ENCODE assay signal across 8 cellular contexts in genomic region chr17:31937926-31938641, GRCh38. TPM values are rescaled to one million over a fixed set of nuclear protein-coding genes. Genes with fewer than 3 reads are reported as not detected.
DNase-seq lines count a peak whose midpoint lies in the region; ATAC-seq and TF ChIP-seq lines count a peak whose summit lies in the region.
"Not testable (repeated sequence)": the region's sequence is repeated elsewhere in the genome, so short reads cannot be mapped to it uniquely, and the experiment has no call there.

No MANE protein-coding gene starts in this region.

- not testable (repeated sequence) for BruUV-seq in PC-3 (replicated peaks; lab: Mats Ljungman, UMichigan)

- H3K27me3 ChIP-seq in PC-3 (ENCODE audit: low read length); duodenal mucosa (ENCODE audit: control insufficient read depth in 1 of 2, insufficient read depth in 2 of 2, low read length in 2 of 2): not testable (repeated sequence)

- not testable (repeated sequence) for H2AFZ ChIP-seq in PC-3 (ENCODE audit: low read length)

- POLR2A ChIA-PET in PC-3 (lab: Charles Lee; ENCODE audit: unreplicated experiment), result not testable (repeated sequence)

- H3K27ac ChIP-seq in PC-3 (ENCODE audit: low read length); duodenal mucosa (ENCODE audit: low read depth, low read length): not testable (repeated sequence)

- H3K9me3 Mint-ChIP-seq in CD14-positive monocyte; HFFc6; activated T-helper 1 cell treated with anti-CD3 and anti-CD28 coated beads, Interleukin-12 subunit alpha, Interleukin-12 subunit beta, Interleukin-2, Interleukin-4 antibody, amounts not matched to agents 30 ng/mL and 10 ng/mL and 1 ng/mL, durations not matched to agents 14 hours and 24 hours and 36 hours; nephron progenitor cell; stimulated activated naive CD8-positive, alpha-beta T cell treated with anti-CD3 and anti-CD28 coated beads, Interleukin-15, Interleukin-2, amounts not matched to agents 100 ng/mL and 50 ng/mL, for 24 hours: not testable (repeated sequence)

- H3K9me2 ChIP-seq in PC-3 (replicated peaks; ENCODE audit: low read length), result not testable (repeated sequence)

- H3K79me2 ChIP-seq in PC-3 (ENCODE audit: low read length), result peaks cover 38% of the 10 kb centered on the region

- CTCF ChIA-PET in PC-3 (lab: Charles Lee), result not testable (repeated sequence)

- peak overlapping the region in 2 of 7 donors; percentile 15 to 22 for H3K27ac Mint-ChIP-seq in CD14-positive monocyte
- peak overlapping the region; percentile 65 for H3K27ac Mint-ChIP-seq in HFFc6
- peak overlapping the region; percentile 55 for H3K27ac Mint-ChIP-seq in activated T-helper 1 cell treated with anti-CD3 and anti-CD28 coated beads, Interleukin-12 subunit alpha, Interleukin-12 subunit beta, Interleukin-2, Interleukin-4 antibody, amounts not matched to agents 30 ng/mL and 10 ng/mL and 1 ng/mL, durations not matched to agents 14 hours and 24 hours and 36 hours
- H3K27ac Mint-ChIP-seq in nephron progenitor cell, result peak overlapping the region; percentile 21
- H3K27ac Mint-ChIP-seq in stimulated activated naive CD8-positive, alpha-beta T cell treated with anti-CD3 and anti-CD28 coated beads, Interleukin-15, Interleukin-2, amounts not matched to agents 100 ng/mL and 50 ng/mL, for 24 hours, result peak overlapping the region; percentile 67

- H3K9ac ChIP-seq in PC-3 (ENCODE audit: low read length), result peak overlapping the region; percentile 51
- peak overlapping the region in 1 of 2 donors; percentile 43 for H3K9ac ChIP-seq in duodenal mucosa (ENCODE audit: low read depth in 1 of 2, low read length in 2 of 2)

- H3K36me3 ChIP-seq in PC-3 (ENCODE audit: low read depth, low read length); duodenal mucosa (ENCODE audit: control insufficient read depth in 1 of 2, insufficient read depth in 2 of 2, low read length in 2 of 2): not testable (repeated sequence)

- H3K4me1 Mint-ChIP-seq in CD14-positive monocyte (peaks cover 16% of the 10 kb centered on the region), HFFc6 (ENCODE audit: low read depth) (peaks cover 11% of the 10 kb centered on the region), nephron progenitor cell (peaks cover 15% of the 10 kb centered on the region)
- peaks cover 12% of the 10 kb centered on the region for H3K4me1 Mint-ChIP-seq in activated T-helper 1 cell treated with anti-CD3 and anti-CD28 coated beads, Interleukin-12 subunit alpha, Interleukin-12 subunit beta, Interleukin-2, Interleukin-4 antibody, amounts not matched to agents 30 ng/mL and 10 ng/mL and 1 ng/mL, durations not matched to agents 14 hours and 24 hours and 36 hours (ENCODE audit: low read depth)
- peaks cover 25% of the 10 kb centered on the region for H3K4me1 Mint-ChIP-seq in stimulated activated naive CD8-positive, alpha-beta T cell treated with anti-CD3 and anti-CD28 coated beads, Interleukin-15, Interleukin-2, amounts not matched to agents 100 ng/mL and 50 ng/mL, for 24 hours (ENCODE audit: low read depth)

- not testable (repeated sequence) for H3F3A ChIP-seq in PC-3 (ENCODE audit: low read length, unreplicated experiment)

- H3K27me3 Mint-ChIP-seq in CD14-positive monocyte (ENCODE audit: low read depth in 3 of 3); HFFc6 (ENCODE audit: insufficient read depth); activated T-helper 1 cell treated with anti-CD3 and anti-CD28 coated beads, Interleukin-12 subunit alpha, Interleukin-12 subunit beta, Interleukin-2, Interleukin-4 antibody, amounts not matched to agents 30 ng/mL and 10 ng/mL and 1 ng/mL, durations not matched to agents 14 hours and 24 hours and 36 hours (ENCODE audit: insufficient read depth); nephron progenitor cell (ENCODE audit: low read depth, poor library complexity); stimulated activated naive CD8-positive, alpha-beta T cell treated with anti-CD3 and anti-CD28 coated beads, Interleukin-15, Interleukin-2, amounts not matched to agents 100 ng/mL and 50 ng/mL, for 24 hours: not testable (repeated sequence)

- not testable (repeated sequence) for H4K20me1 ChIP-seq in PC-3 (ENCODE audit: low read length)

- intact Hi-C loops in CD14-positive monocyte (cut with micrococcal nuclease), result loop anchor here in 1 of 2 donors (2.0 kb wide), 1 partner anchor 37 kb away; the partner anchor contains the start of gene UTP6
- intact Hi-C loops in PC-3 (cut with micrococcal nuclease); activated T-helper 1 cell treated with anti-CD3 and anti-CD28 coated beads, Interleukin-12 subunit alpha, Interleukin-12 subunit beta, Interleukin-2, Interleukin-4 antibody, amounts not matched to agents 30 ng/mL and 10 ng/mL and 1 ng/mL, durations not matched to agents 14 hours and 24 hours and 36 hours (cut with micrococcal nuclease): not testable (repeated sequence)

- DNase-seq in CD14-positive monocyte (ENCODE audit: low spot score); HFFc6; PC-3; activated T-helper 1 cell treated with anti-CD3 and anti-CD28 coated beads, Interleukin-12 subunit alpha, Interleukin-12 subunit beta, Interleukin-2, Interleukin-4 antibody, amounts not matched to agents 30 ng/mL and 10 ng/mL and 1 ng/mL, durations not matched to agents 14 hours and 24 hours and 36 hours (ENCODE audit: low spot score); nephron progenitor cell: not testable (repeated sequence)

- not testable (repeated sequence) for ATAC-seq in PC-3

- not testable (repeated sequence) for H3K4me1 ChIP-seq in PC-3 (ENCODE audit: insufficient read depth, low read length); duodenal mucosa (ENCODE audit: control insufficient read depth in 1 of 2, insufficient read depth in 2 of 2, low read length in 2 of 2)

- peak overlapping the region; percentile 77 for H3K4me3 ChIP-seq in PC-3 (ENCODE audit: low read length)
- H3K4me3 ChIP-seq in duodenal mucosa (ENCODE audit: low read depth in 1 of 2, low read length in 2 of 2), result peak overlapping the region; percentile 40 to 65
- peak overlapping the region; percentile 51 for H3K4me3 ChIP-seq in iPS-11a (ENCODE audit: low read depth, low read length)

- peak overlapping the region; percentile 87 for H3K4me2 ChIP-seq in PC-3 (ENCODE audit: low read length)

- not testable (repeated sequence) for H3K9me3 ChIP-seq in PC-3 (ENCODE audit: low read length); duodenal mucosa (ENCODE audit: control insufficient read depth in 1 of 2, low read length in 2 of 2)

- H3K4me3 Mint-ChIP-seq in CD14-positive monocyte (peak overlapping the region; percentile 60 to 66), HFFc6 (peak overlapping the region; percentile 92), nephron progenitor cell (peak overlapping the region; percentile 88)
- H3K4me3 Mint-ChIP-seq in activated T-helper 1 cell treated with anti-CD3 and anti-CD28 coated beads, Interleukin-12 subunit alpha, Interleukin-12 subunit beta, Interleukin-2, Interleukin-4 antibody, amounts not matched to agents 30 ng/mL and 10 ng/mL and 1 ng/mL, durations not matched to agents 14 hours and 24 hours and 36 hours, result peak overlapping the region; percentile 90
- H3K4me3 Mint-ChIP-seq in stimulated activated naive CD8-positive, alpha-beta T cell treated with anti-CD3 and anti-CD28 coated beads, Interleukin-15, Interleukin-2, amounts not matched to agents 100 ng/mL and 50 ng/mL, for 24 hours, result peak overlapping the region; percentile 91

- TF ChIP-seq CTCF in CD14-positive monocyte (IDR thresholded peaks at IDR 0.05); HFFc6 (IDR thresholded peaks at IDR 0.05); PC-3 (conservative IDR thresholded peaks at IDR 0.05; ENCODE audit: low read depth, low read length); nephron progenitor cell (IDR thresholded peaks at IDR 0.05): not testable (repeated sequence)

- H3K36me3 Mint-ChIP-seq in CD14-positive monocyte (peaks cover 15 to 26% of the 10 kb centered on the region in 2 donors), nephron progenitor cell (ENCODE audit: low read depth) (peaks cover 35% of the 10 kb centered on the region)
- not testable (repeated sequence) for H3K36me3 Mint-ChIP-seq in HFFc6 (ENCODE audit: low read depth)
- H3K36me3 Mint-ChIP-seq in activated T-helper 1 cell treated with anti-CD3 and anti-CD28 coated beads, Interleukin-12 subunit alpha, Interleukin-12 subunit beta, Interleukin-2, Interleukin-4 antibody, amounts not matched to agents 30 ng/mL and 10 ng/mL and 1 ng/mL, durations not matched to agents 14 hours and 24 hours and 36 hours (ENCODE audit: low read depth), result peaks cover 18% of the 10 kb centered on the region
- H3K36me3 Mint-ChIP-seq in stimulated activated naive CD8-positive, alpha-beta T cell treated with anti-CD3 and anti-CD28 coated beads, Interleukin-15, Interleukin-2, amounts not matched to agents 100 ng/mL and 50 ng/mL, for 24 hours (ENCODE audit: low read depth), result peaks cover 39% of the 10 kb centered on the region

RNA-seq across cellular contexts. Expression of gene SUZ12, which starts 1.3 kb away (rescaled TPM):
- polyA plus RNA-seq in CD14-positive monocyte, result 1 to 10 TPM; 6.3 to 7.9 TPM
- 10 to 100 TPM; 22.7 to 30.6 (median 26.4) TPM for total RNA-seq in HFFc6 (2021; fragmentation: NEBNext Ultra II Directional; extraction: Animal tissue kit (Norgen Biotek cat#: 25700))
- total RNA-seq in PC-3 (2014; rRNA removed), result 11.5 and 15.8 TPM in 2 replicates
- total RNA-seq in activated T-helper 1 cell treated with anti-CD3 and anti-CD28 coated beads, Interleukin-12 subunit alpha, Interleukin-12 subunit beta, Interleukin-2, Interleukin-4 antibody, amounts not matched to agents 30 ng/mL and 10 ng/mL and 1 ng/mL, durations not matched to agents 14 hours and 24 hours and 36 hours, result 76.0 and 81.7 TPM in 2 replicates

RNA-seq across cellular contexts. Expression of gene UTP6, which starts 36.6 kb away (rescaled TPM):
- 10 to 100 TPM; 43.3 to 50.5 TPM for polyA plus RNA-seq in CD14-positive monocyte
- total RNA-seq in HFFc6 (2021; fragmentation: NEBNext Ultra II Directional; extraction: Animal tissue kit (Norgen Biotek cat#: 25700)), result 10 to 100 TPM; 65.4 to 77.4 (median 71.3) TPM
- total RNA-seq in PC-3 (2014; rRNA removed), result 35.1 and 35.5 TPM in 2 replicates
- total RNA-seq in activated T-helper 1 cell treated with anti-CD3 and anti-CD28 coated beads, Interleukin-12 subunit alpha, Interleukin-12 subunit beta, Interleukin-2, Interleukin-4 antibody, amounts not matched to agents 30 ng/mL and 10 ng/mL and 1 ng/mL, durations not matched to agents 14 hours and 24 hours and 36 hours, result 142 and 155 TPM in 2 replicates
